8 cellular contexts compared by ENCODE assay signal in the genomic region with DNA sequence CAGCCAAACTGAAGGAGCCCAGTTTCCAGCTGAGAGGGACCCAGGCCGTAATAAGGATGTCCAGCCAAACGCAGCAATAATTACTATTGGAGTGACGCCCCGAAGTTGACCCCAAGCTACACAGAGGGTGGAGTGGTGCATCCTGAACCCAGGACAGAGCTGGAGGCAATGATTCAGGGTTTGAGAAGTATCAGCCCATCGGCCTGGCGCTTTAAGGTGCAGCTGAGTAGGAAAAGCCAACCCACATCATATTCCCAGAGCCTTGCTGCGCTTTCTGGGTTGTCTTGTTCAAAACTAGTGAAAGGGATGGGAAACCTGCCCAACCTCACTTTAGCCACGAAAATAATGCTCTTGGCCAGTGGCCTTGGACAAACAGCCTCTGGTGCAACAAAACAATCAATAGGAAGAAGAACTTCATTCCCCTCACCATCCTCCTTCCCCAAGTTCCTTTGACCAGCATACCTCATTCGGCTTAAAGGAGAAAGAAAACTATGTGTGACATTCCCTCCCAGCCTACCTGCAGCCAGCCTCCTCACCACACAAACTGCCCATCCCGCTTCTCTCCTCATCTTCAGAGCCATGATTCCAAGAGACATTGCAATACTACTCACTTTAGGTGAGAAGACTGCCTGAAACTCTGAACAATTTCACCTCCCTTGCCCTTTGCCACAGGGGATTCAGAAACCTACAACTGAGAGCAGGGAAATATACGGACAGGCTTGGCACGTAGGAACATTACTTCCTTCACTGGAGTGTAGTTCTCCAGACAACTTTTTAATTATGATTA.
A peak's percentile ranks its signal among the peaks of the same experiment; 100 is the strongest.
DNase-seq lines count a peak whose midpoint lies in the region; ATAC-seq lines count a peak whose summit lies in the region.

No MANE protein-coding gene starts in this region.

- no peaks in the 10 kb centered on the region for H3K27me3 ChIP-seq in CD4-positive, CD25-positive, alpha-beta regulatory T cell (ENCODE audit: control insufficient read depth, insufficient read depth, low read length)
- peaks cover 21% of the 10 kb centered on the region for H3K27me3 ChIP-seq in HUES48 (ENCODE audit: control insufficient read depth, insufficient read depth, low read length)
- H3K27me3 ChIP-seq in iPS-20b (ENCODE audit: insufficient read depth, low read length), result peaks cover 36% of the 10 kb centered on the region
- H3K27me3 ChIP-seq in skeletal muscle tissue (ENCODE audit: control insufficient read depth in 3 of 3, insufficient read depth in 3 of 3, low read length in 3 of 3), result no peaks in the 10 kb centered on the region

- peak overlapping the region; percentile 64 for H3K4me3 ChIP-seq in CD4-positive, CD25-positive, alpha-beta regulatory T cell (ENCODE audit: low read depth, low read length)
- peak overlapping the region; percentile 92 for H3K4me3 ChIP-seq in HUES48 (ENCODE audit: low read depth, low read length)
- peak overlapping the region; percentile 87 for H3K4me3 ChIP-seq in iPS-20b (ENCODE audit: low read length)
- H3K4me3 ChIP-seq in skeletal muscle tissue (ENCODE audit: low read length in 3 of 3), result peak overlapping the region; percentile 90 to 99 (median 97)

- peak overlapping the region; percentile 98 for H3K27ac ChIP-seq in CD4-positive, CD25-positive, alpha-beta regulatory T cell (ENCODE audit: insufficient read depth, low read length, poor library complexity, severe bottlenecking)
- H3K27ac ChIP-seq in HUES48 (ENCODE audit: low read depth, low read length) (peak overlapping the region; percentile 82), iPS-20b (ENCODE audit: low read length) (peak overlapping the region; percentile 60), skeletal muscle tissue (ENCODE audit: low read depth, low read length) (peak overlapping the region; percentile 99)

- peaks cover 19 to 48% (median 36%) of the 10 kb centered on the region in 4 donors for H3K4me1 Mint-ChIP-seq in CD4-positive, CD25-positive, alpha-beta regulatory T cell

- DNase-seq in CD4-positive, CD25-positive, alpha-beta regulatory T cell, result no peak
- DNase-seq in amniotic epithelial cell (ENCODE audit: low read depth) (peak; percentile 33), GM19238 (ENCODE audit: insufficient read length, low spot score) (no peak), UCSD-AML1 (lab: John Stamatoyannopoulos, UW; ENCODE audit: unreplicated experiment) (no peak)

- H3K36me3 Mint-ChIP-seq in CD4-positive, CD25-positive, alpha-beta regulatory T cell, result no peaks in the 10 kb centered on the region

- no peaks in the 10 kb centered on the region for H3K36me3 ChIP-seq in CD4-positive, CD25-positive, alpha-beta regulatory T cell (ENCODE audit: control insufficient read depth, insufficient read depth, low read length)
- H3K36me3 ChIP-seq in HUES48 (ENCODE audit: control insufficient read depth, insufficient read depth, low read length), result no peaks in the 10 kb centered on the region
- no peaks in the 10 kb centered on the region for H3K36me3 ChIP-seq in iPS-20b (ENCODE audit: insufficient read depth, low read depth, low read length)
- H3K36me3 ChIP-seq in skeletal muscle tissue (ENCODE audit: control insufficient read depth in 3 of 3, insufficient read depth in 3 of 3, low read length in 3 of 3), result no peaks in the 10 kb centered on the region

- peaks cover 24% of the 10 kb centered on the region for H3K27me3 Mint-ChIP-seq in CD4-positive, CD25-positive, alpha-beta regulatory T cell

- H3K9me3 ChIP-seq in CD4-positive, CD25-positive, alpha-beta regulatory T cell (ENCODE audit: control insufficient read depth in 2 of 2, low read length in 2 of 2), result no peaks in the 10 kb centered on the region
- H3K9me3 ChIP-seq in HUES48 (ENCODE audit: control insufficient read depth, insufficient read depth, low read length), result no peaks in the 10 kb centered on the region
- H3K9me3 ChIP-seq in iPS-20b (ENCODE audit: insufficient read depth, low read depth, low read length), result no peaks in the 10 kb centered on the region
- no peaks in the 10 kb centered on the region for H3K9me3 ChIP-seq in skeletal muscle tissue (ENCODE audit: control insufficient read depth in 3 of 3, low read length in 3 of 3)

- peaks cover 38% of the 10 kb centered on the region for H3K4me1 ChIP-seq in CD4-positive, CD25-positive, alpha-beta regulatory T cell (ENCODE audit: control insufficient read depth, insufficient read depth, low read length, poor library complexity, severe bottlenecking)
- peaks cover 34% of the 10 kb centered on the region for H3K4me1 ChIP-seq in HUES48 (ENCODE audit: control insufficient read depth, insufficient read depth, low read length)
- H3K4me1 ChIP-seq in iPS-20b (ENCODE audit: insufficient read depth, low read length), result peaks cover 23% of the 10 kb centered on the region
- peaks cover 20 to 37% (median 30%) of the 10 kb centered on the region in 3 donors for H3K4me1 ChIP-seq in skeletal muscle tissue (ENCODE audit: control insufficient read depth in 3 of 3, insufficient read depth in 3 of 3, low read length in 3 of 3)

- H3K4me3 Mint-ChIP-seq in CD4-positive, CD25-positive, alpha-beta regulatory T cell, result peak overlapping the region; percentile 78 to 99 (median 92)

- H3K9me3 Mint-ChIP-seq in CD4-positive, CD25-positive, alpha-beta regulatory T cell, result peaks cover 0 to 3% (median 2%) of the 10 kb centered on the region in 7 donors

- H3K27ac Mint-ChIP-seq in CD4-positive, CD25-positive, alpha-beta regulatory T cell, result peak overlapping the region; percentile 63 to 88 (median 84)

- H3K9ac ChIP-seq in HUES48 (ENCODE audit: low read depth, low read length) (peak overlapping the region; percentile 42), iPS-20b (ENCODE audit: low read depth, low read length) (peak overlapping the region; percentile 90; the same call in 1 of the 2 replicates), skeletal muscle tissue (ENCODE audit: low read depth in 1 of 3, low read length in 3 of 3) (peak overlapping the region; percentile 86 to 99 (median 97))

- no peak for ATAC-seq in CD4-positive, CD25-positive, alpha-beta regulatory T cell (ENCODE audit: low read depth in 2 of 2)
- no peak for ATAC-seq in GM21737 (IDR thresholded peaks at IDR 0.05; ENCODE audit: unreplicated experiment)

Comparison
In these comparisons a context has a peak if more than half of its experiments do, and no peak if none do; other contexts are left out.
1. H3K9ac ChIP-seq: peak in every context shown above with its lines; median percentile 97 in skeletal muscle tissue; 90 in iPS-20b; 42 in HUES48.